14 cellular contexts compared by ENCODE assay signal in genomic region chr19:2464389-2464788, GRCh38.
"Had no signal": no experiment of that assay in that cellular context is flagged by ENCODE, and none has a peak within 500 bp of the region (broad histone marks: within the 10 kb centered on the region; RNA-seq: fewer than 3 reads in every experiment).

No MANE protein-coding gene starts in this region.

- FAIRE-seq: astrocyte had no signal

- ATAC-seq: naive thymus-derived CD8-positive, alpha-beta T cell had no signal

- H3K9me3 ChIP-seq: left ventricle myocardium inferior, tibial artery, vagina had no signal

- H3K9me3 Mint-ChIP-seq: activated naive CD4-positive, alpha-beta T cell treated with anti-CD3 and anti-CD28 coated beads, Interleukin-2, amount 10 ng/mL, durations not matched to agents 7 days and 5 days; naive thymus-derived CD8-positive, alpha-beta T cell; T-helper 2 cell treated with Interferon-gamma antibody and Interleukin-4, amounts not matched to agents 5 μg/mL and 100 μg/mL, for 36 hours had no signal

- H3K36me3 ChIP-seq: left ventricle myocardium inferior, tibial artery, vagina had no signal

- DNase-seq: activated CD4-positive, alpha-beta T cell treated with anti-CD3 and anti-CD28 coated beads, Interleukin-2, amount 50 U/mL, for 48 hours; activated CD4-positive, CD25-positive, alpha-beta regulatory T cell treated with anti-CD3 and anti-CD28 coated beads, Interleukin-2, amount 50 U/mL, for 72 hours; activated naive CD4-positive, alpha-beta T cell treated with anti-CD3 and anti-CD28 coated beads, Interleukin-2, amount 10 ng/mL, durations not matched to agents 7 days and 5 days; cortex of kidney; effector CD4-positive, alpha-beta T cell; foreskin melanocyte; left ventricle myocardium inferior; naive thymus-derived CD8-positive, alpha-beta T cell; stimulated activated CD4-positive, alpha-beta T cell treated with anti-CD3 and anti-CD28 coated beads, Interleukin-2, amount 100 ng/mL, for 48 hours; stimulated activated naive CD4-positive, alpha-beta T cell; tibial artery had no signal

- H3K27ac ChIP-seq: tibial artery, vagina had no signal

- H3K36me3 Mint-ChIP-seq: naive thymus-derived CD8-positive, alpha-beta T cell had no signal

- H3K27me3 ChIP-seq: tibial artery, vagina had no signal

- H3K27ac Mint-ChIP-seq: activated naive CD4-positive, alpha-beta T cell treated with anti-CD3 and anti-CD28 coated beads, Interleukin-2, amount 10 ng/mL, durations not matched to agents 7 days and 5 days; naive thymus-derived CD8-positive, alpha-beta T cell; T-helper 2 cell treated with Interferon-gamma antibody and Interleukin-4, amounts not matched to agents 5 μg/mL and 100 μg/mL, for 36 hours had no signal

- H3K4me3 Mint-ChIP-seq: activated naive CD4-positive, alpha-beta T cell treated with anti-CD3 and anti-CD28 coated beads, Interleukin-2, amount 10 ng/mL, durations not matched to agents 7 days and 5 days had no signal

- H3K4me3 ChIP-seq: left ventricle myocardium inferior, tibial artery, vagina had no signal
